In genomic region chr5:122741681-122742080, GRCh38 we compare ENCODE assay signal across 33 cellular contexts. TPM values are rescaled to one million over a fixed set of nuclear protein-coding genes. Genes with fewer than 3 reads are reported as not detected.
DNase-seq lines count a peak whose midpoint lies in the region; ATAC-seq, FAIRE-seq and TF ChIP-seq lines count a peak whose summit lies in the region.
"Had no signal": no experiment of that assay in that cellular context is flagged by ENCODE, and none has a peak within 500 bp of the region (broad histone marks: within the 10 kb centered on the region; RNA-seq: fewer than 3 reads in every experiment).

No MANE protein-coding gene starts in this region.

- no peak overlapping the region for H3K4me3 ChIP-seq in GM23338
- H3K4me3 ChIP-seq: cardiac muscle cell, mucosa of descending colon, PC-9, right lobe of liver, upper lobe of right lung had no signal

- FAIRE-seq in urothelium cell line (lab: Jason Lieb, UNC): no peak
- FAIRE-seq: endometrium, GM12891, kidney had no signal

- DNase-seq in GM23338 (ENCODE audit: low spot score) (no peak), astrocyte of the hippocampus (ENCODE audit: low read depth, low spot score) (peak; percentile 64), islet precursor cell (peak; percentile 96), urothelium cell line (ENCODE audit: low spot score) (peak; percentile 31), NCI-H345 treated with DMSO at 0.1 percent for 48 hours (lab: John Stamatoyannopoulos, UW; ENCODE audit: unreplicated experiment) (no peak)
- DNase-seq in activated T-cell treated with anti-CD3 and anti-CD28 coated beads, Interleukin-2, amount 50 U/mL, for 48 hours: no peak
- DNase-seq: activated CD4-positive, alpha-beta T cell treated with anti-CD3 and anti-CD28 coated beads, Interleukin-2, amount 50 U/mL, for 1 hour; activated naive CD4-positive, alpha-beta T cell treated with Interleukin-2 at 50 U/mL for 16 hours; activated T-cell treated with anti-CD3 and anti-CD28 coated beads, Interleukin-2, amount 50 U/mL, for 72 hours; amniotic stem cell; Calu3; kidney; mucosa of descending colon; NCI-H1092; NCI-H187 treated with DMSO at 0.1 percent for 48 hours; NCI-H2171 treated with DMSO at 0.1 percent for 48 hours; NCI-H524 treated with DMSO at 0.1 percent for 48 hours; NK-92 treated with Interleukin-12 subunit alpha and Interleukin-12 subunit beta, amount 100 ng/mL, for 24 hours; right lobe of liver; SHP77; stimulated activated CD4-positive, alpha-beta T cell treated with anti-CD3 and anti-CD28 coated beads, Interleukin-4, amount 100 ng/mL, for 4 hours; substantia nigra; SW 1271; T-helper 9 cell; upper lobe of right lung had no signal

- no peaks in the 10 kb centered on the region for H3K36me3 ChIP-seq in GM23338 (ENCODE audit: insufficient read depth)
- H3K36me3 ChIP-seq: cardiac muscle cell, right lobe of liver, upper lobe of right lung had no signal

- H3K9me3 Mint-ChIP-seq in GM23338: no peaks in the 10 kb centered on the region
- H3K9me3 Mint-ChIP-seq: activated T-cell treated with anti-CD3 and anti-CD28 coated beads, Interleukin-2, amount 50 U/mL, for 72 hours; stimulated activated memory B cell treated with anti-CD40 and anti-IgM and Interleukin-4, amounts not matched to agents 10 μg/mL and 1 μg/mL and 100 μg/mL, for 72 hours had no signal

- no peaks in the 10 kb centered on the region for H3K4me1 Mint-ChIP-seq in GM23338
- H3K4me1 Mint-ChIP-seq: stimulated activated memory B cell treated with anti-CD40 and anti-IgM and Interleukin-4, amounts not matched to agents 10 μg/mL and 1 μg/mL and 100 μg/mL, for 72 hours had no signal

- H3K9me2 ChIP-seq in GM23338 (ENCODE audit: insufficient read depth): no peaks in the 10 kb centered on the region; the same call in 1 of the 2 replicates

- no peaks in the 10 kb centered on the region for H3K36me3 Mint-ChIP-seq in GM23338 (ENCODE audit: low read depth)
- H3K36me3 Mint-ChIP-seq: stimulated activated memory B cell treated with anti-CD40 and anti-IgM and Interleukin-4, amounts not matched to agents 10 μg/mL and 1 μg/mL and 100 μg/mL, for 72 hours had no signal

- H3K4me3 Mint-ChIP-seq in GM23338: no peak overlapping the region
- H3K4me3 Mint-ChIP-seq: activated T-cell treated with anti-CD3 and anti-CD28 coated beads, Interleukin-2, amount 50 U/mL, for 72 hours; stimulated activated memory B cell treated with anti-CD40 and anti-IgM and Interleukin-4, amounts not matched to agents 10 μg/mL and 1 μg/mL and 100 μg/mL, for 72 hours had no signal

- H3K4me1 ChIP-seq in GM23338 (ENCODE audit: insufficient read depth): no peaks in the 10 kb centered on the region
- H3K4me1 ChIP-seq: right lobe of liver, upper lobe of right lung had no signal

- H3F3A ChIP-seq in GM23338 (replicated peaks; ENCODE audit: low read depth): no peaks in the 10 kb centered on the region

- no peaks in the 10 kb centered on the region for H3K27me3 ChIP-seq in GM23338 (ENCODE audit: insufficient read depth)
- H3K27me3 ChIP-seq: cardiac muscle cell, right lobe of liver, upper lobe of right lung had no signal

- no peak for ATAC-seq in GM23338
- ATAC-seq in HG03442 (IDR thresholded peaks at IDR 0.05; ENCODE audit: unreplicated experiment): no peak
- ATAC-seq: activated T-cell treated with anti-CD3 and anti-CD28 coated beads, Interleukin-2, amount 50 U/mL, for 72 hours; mucosa of descending colon; right lobe of liver; stimulated activated memory B cell treated with anti-CD40 and anti-IgM and Interleukin-4, amounts not matched to agents 10 μg/mL and 1 μg/mL and 100 μg/mL, for 72 hours; upper lobe of right lung had no signal

- H3K27ac ChIP-seq in GM23338 (ENCODE audit: low read depth): no peak overlapping the region
- H3K27ac ChIP-seq: C4-2B, cardiac muscle cell, PC-9, right lobe of liver, upper lobe of right lung, VCaP had no signal

- H3K79me2 ChIP-seq in GM23338 (replicated peaks; ENCODE audit: insufficient read depth): no peaks in the 10 kb centered on the region

- no peaks in the 10 kb centered on the region for H3K27me3 Mint-ChIP-seq in GM23338 (ENCODE audit: insufficient read depth, low read depth, poor library complexity)
- H3K27me3 Mint-ChIP-seq: stimulated activated memory B cell treated with anti-CD40 and anti-IgM and Interleukin-4, amounts not matched to agents 10 μg/mL and 1 μg/mL and 100 μg/mL, for 72 hours had no signal

- H4K20me1 ChIP-seq in GM23338 (replicated peaks; ENCODE audit: insufficient read depth): no peaks in the 10 kb centered on the region

- no peak for TF ChIP-seq CTCF in GM23338 (conservative IDR thresholded peaks at IDR 0.05; ENCODE audit: low read depth in 2 of 2)

- H3K4me2 ChIP-seq in GM23338: no peak overlapping the region
- H3K4me2 ChIP-seq: PC-9 had no signal

- H2AFZ ChIP-seq in GM23338: peak overlapping the region; percentile 88; the same call in 1 of the 2 replicates
- H2AFZ ChIP-seq: PC-9 had no signal

- no peak overlapping the region for H3K27ac Mint-ChIP-seq in GM23338
- H3K27ac Mint-ChIP-seq: activated T-cell treated with anti-CD3 and anti-CD28 coated beads, Interleukin-2, amount 50 U/mL, for 72 hours; stimulated activated memory B cell treated with anti-CD40 and anti-IgM and Interleukin-4, amounts not matched to agents 10 μg/mL and 1 μg/mL and 100 μg/mL, for 72 hours had no signal

TF ChIP-seq in GM23338, 12 proteins besides CTCF, POLR2A, EP300 and RAD21 (continues in another document):
- TF ChIP-seq ZNF114 (CRISPR knock-in tag; IDR thresholded peaks at IDR 0.05) (no peak), STAT1 (IDR thresholded peaks at IDR 0.05; ENCODE audit: unreplicated experiment) (no peak), ETS1 (IDR thresholded peaks at IDR 0.05) (no peak), JUNB (IDR thresholded peaks at IDR 0.05; ENCODE audit: unreplicated experiment) (no peak), NANOG (IDR thresholded peaks at IDR 0.05; ENCODE audit: borderline replicate concordance) (no peak), EZH2 (IDR thresholded peaks at IDR 0.05; ENCODE audit: low read depth, unreplicated experiment) (no peak), ZNF331 (CRISPR knock-in tag; IDR thresholded peaks at IDR 0.05; ENCODE audit: low read depth) (no peak)

RNA-seq across cellular contexts. Expression of gene SNX2, which starts 33.2 kb away (rescaled TPM):
- total RNA-seq in GM23338 (2014; rRNA removed; shearing (Covaris generic)): 67.8 and 70.2 TPM in 2 replicates
- polyA plus RNA-seq in GM23338 (2016; fragmentation: Nextera tagmentation; extraction: Ambion mirVana): 37.2 and 50.8 TPM in 2 replicates

Comparison
In these comparisons a context has a peak if more than half of its experiments do, and no peak if none do; other contexts are left out.
1. DNase-seq: peak in astrocyte of the hippocampus (single experiment), islet precursor cell (single experiment) and urothelium cell line (single experiment); none in GM23338 (single experiment), NCI-H345 treated with DMSO at 0.1 percent for 48 hours (single experiment) and activated T-cell treated with anti-CD3 and anti-CD28 coated beads, Interleukin-2, amount 50 U/mL, for 48 hours (0 of 2).